In the genomic region with DNA sequence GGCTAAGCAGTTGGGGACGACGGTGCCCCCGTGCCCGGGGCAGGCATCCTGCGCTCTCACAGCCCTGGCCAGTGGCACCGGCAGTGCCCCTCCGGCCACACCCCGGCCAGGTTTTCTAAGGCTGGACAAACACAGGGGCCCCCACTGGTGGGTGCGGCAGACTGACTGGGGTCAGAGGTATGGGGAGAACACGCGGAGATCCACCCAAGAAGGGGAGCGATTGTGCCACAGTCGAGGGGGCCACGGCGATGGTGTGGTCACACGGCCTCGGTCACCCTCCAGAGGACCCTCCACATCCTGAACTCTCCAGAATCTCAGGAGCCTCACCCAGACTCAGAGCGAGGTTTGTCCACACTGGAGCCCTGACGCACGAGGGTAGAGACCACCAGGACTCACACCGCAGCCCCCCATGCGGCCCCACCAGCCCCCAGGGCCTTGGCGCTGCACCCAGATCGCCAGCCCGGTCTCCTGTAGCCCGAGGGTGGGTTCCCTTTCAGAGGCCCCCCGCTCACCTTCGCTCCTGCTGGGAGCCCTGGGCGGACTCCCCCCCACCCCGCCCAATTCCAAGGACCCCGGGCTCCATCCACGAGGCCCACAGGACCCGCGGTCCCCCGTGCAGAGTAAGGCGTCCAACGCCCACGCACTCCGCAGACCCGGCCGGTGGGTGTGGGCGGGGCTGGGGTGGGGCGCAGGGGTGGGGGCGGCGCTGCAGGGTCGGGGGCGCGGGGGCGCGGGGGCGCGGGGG, we compare ENCODE assay signal across 11 cellular contexts. TPM values are rescaled to one million over a fixed set of nuclear protein-coding genes. Genes with fewer than 3 reads are reported as not detected.
DNase-seq lines count a peak whose midpoint lies in the region; ATAC-seq and TF ChIP-seq lines count a peak whose summit lies in the region.
"Had no signal": no experiment of that assay in that cellular context is flagged by ENCODE, and none has a peak within 500 bp of the region (broad histone marks: within the 10 kb centered on the region; RNA-seq: fewer than 3 reads in every experiment).

No MANE protein-coding gene starts in this region.

- CTCF ChIA-PET in CD8-positive, alpha-beta memory T cell (lab: Charles Lee): interaction anchor here (1.0 to 2.0 kb wide), 6 partner anchors 9 to 146 kb away, joined by 3 to 8 read pairs (median 4); no protein-coding TSS in a partner anchor

- 46 to 80% (median 80%) methylated on average over 23 to 52 of the region's 52 CpGs for WGBS in ovary, 3 donors

- peak; percentile 8 for ATAC-seq in HG02763 (IDR thresholded peaks at IDR 0.05; ENCODE audit: unreplicated experiment)

- peak overlapping the region; percentile 48 for H3K27ac ChIP-seq in CD8-positive, alpha-beta memory T cell (ENCODE audit: low read depth, low read length)
- peak overlapping the region; percentile 36 for H3K27ac ChIP-seq in duodenal mucosa (ENCODE audit: low read depth, low read length)
- H3K27ac ChIP-seq in ovary: peak overlapping the region in 1 of 2 donors; percentile 57

- no peaks in the 10 kb centered on the region for H3K27me3 ChIP-seq in CD8-positive, alpha-beta memory T cell (ENCODE audit: insufficient read depth, low read length, poor library complexity, severe bottlenecking)
- H3K27me3 ChIP-seq in duodenal mucosa (ENCODE audit: control insufficient read depth in 1 of 2, insufficient read depth in 2 of 2, low read length in 2 of 2): no peaks in the 10 kb centered on the region
- H3K27me3 ChIP-seq in ovary: no peaks in the 10 kb centered on the region

- peaks cover 23% of the 10 kb centered on the region for H3K4me1 ChIP-seq in CD8-positive, alpha-beta memory T cell (ENCODE audit: insufficient read depth, low read length)
- H3K4me1 ChIP-seq in duodenal mucosa (ENCODE audit: control insufficient read depth in 1 of 2, insufficient read depth in 2 of 2, low read length in 2 of 2) (peaks cover 9 to 18% of the 10 kb centered on the region in 2 donors), ovary (ENCODE audit: insufficient read depth) (peaks cover 2% of the 10 kb centered on the region)

- POLR2A ChIA-PET in CD8-positive, alpha-beta memory T cell (lab: Charles Lee): interaction anchor here (0.9 to 1.9 kb wide), 6 partner anchors 13 to 109 kb away, joined by 3 to 15 read pairs (median 9); a partner anchor contains a TSS

- no peak for TF ChIP-seq EP300 in ovary (IDR thresholded peaks at IDR 0.05)

- H3K27ac Mint-ChIP-seq in CD8-positive, alpha-beta memory T cell: peak overlapping the region; percentile 84 to 99 (median 94)
- H3K27ac Mint-ChIP-seq: HFFc6 had no signal

- intact Hi-C loops in ovary (cut with DNase I): no loop called here

- H3K9ac ChIP-seq in duodenal mucosa (ENCODE audit: low read depth in 1 of 2, low read length in 2 of 2): no peak overlapping the region

- H3K9me3 ChIP-seq in CD8-positive, alpha-beta memory T cell (ENCODE audit: low read length): no peaks in the 10 kb centered on the region
- no peaks in the 10 kb centered on the region for H3K9me3 ChIP-seq in duodenal mucosa (ENCODE audit: control insufficient read depth in 1 of 2, low read length in 2 of 2)
- H3K9me3 ChIP-seq in ovary: no peaks in the 10 kb centered on the region

- no peaks in the 10 kb centered on the region for H3K36me3 Mint-ChIP-seq in CD8-positive, alpha-beta memory T cell

- H3K27me3 Mint-ChIP-seq in CD8-positive, alpha-beta memory T cell: no peaks in the 10 kb centered on the region

- peak overlapping the region; percentile 79 to 91 (median 85) for H3K4me3 Mint-ChIP-seq in CD8-positive, alpha-beta memory T cell

- peak in 1 of 5 donors; percentile 49 for DNase-seq in CD8-positive, alpha-beta memory T cell
- peak in 1 of 5 donors; percentile 35 for DNase-seq in ovary
- no peak for DNase-seq in HuH-7 (ENCODE audit: low spot score)
- no peak for DNase-seq in superior temporal gyrus (ENCODE audit: extremely low spot score)
- no peak for DNase-seq in NCI-H82 treated with DMSO at 0.1 percent for 48 hours (lab: John Stamatoyannopoulos, UW; ENCODE audit: unreplicated experiment)
- DNase-seq in activated CD4-positive, alpha-beta T cell treated with anti-CD3 and anti-CD28 coated beads, Interleukin-2, amount 50 U/mL, for 4 hours: no peak

- no peaks in the 10 kb centered on the region for H3K36me3 ChIP-seq in CD8-positive, alpha-beta memory T cell (ENCODE audit: insufficient read depth, low read length)
- H3K36me3 ChIP-seq in duodenal mucosa (ENCODE audit: control insufficient read depth in 1 of 2, insufficient read depth in 2 of 2, low read length in 2 of 2) (no peaks in the 10 kb centered on the region), ovary (no peaks in the 10 kb centered on the region)

- H3K4me1 Mint-ChIP-seq in CD8-positive, alpha-beta memory T cell: peaks cover 36 to 52% (median 45%) of the 10 kb centered on the region in 3 donors

- peaks cover 0 to 2% (median 0%) of the 10 kb centered on the region in 5 donors for H3K9me3 Mint-ChIP-seq in CD8-positive, alpha-beta memory T cell
- H3K9me3 Mint-ChIP-seq: HFFc6 had no signal

- no peak for TF ChIP-seq POLR2A in ovary (IDR thresholded peaks at IDR 0.05)

- TF ChIP-seq CTCF in ovary (IDR thresholded peaks at IDR 0.05): no peak

- peak overlapping the region; percentile 41 for H3K4me3 ChIP-seq in CD8-positive, alpha-beta memory T cell (ENCODE audit: low read length)
- H3K4me3 ChIP-seq in duodenal mucosa (ENCODE audit: low read depth in 1 of 2, low read length in 2 of 2) (peak overlapping the region; percentile 50 to 58), ovary (peak overlapping the region; percentile 33)

RNA-seq across cellular contexts. Expression of a gene that starts 15.2 kb away (rescaled TPM):
- 10 to 100 TPM; 34.3 to 39.3 TPM for total RNA-seq in CD8-positive, alpha-beta memory T cell
- polyA plus RNA-seq in CD8-positive, alpha-beta memory T cell: 41.8 TPM
- total RNA-seq in ovary: under 1 TPM in 6 of 7 donors, not detected in 1; 0.13 to 0.57 (median 0.29) TPM
- polyA plus RNA-seq in ovary: under 1 TPM in 1 of 2 donors, not detected in 1; 0.17 TPM
- total RNA-seq: HFFc6, NCI-H460, pulmonary artery endothelial cell had no signal

RNA-seq across cellular contexts. Expression of a gene that starts 26.0 kb away (rescaled TPM):
- total RNA-seq in CD8-positive, alpha-beta memory T cell: under 1 TPM; 0.11 to 0.18 TPM
- 0.23 TPM for polyA plus RNA-seq in CD8-positive, alpha-beta memory T cell
- under 1 TPM in 1 of 7 donors, not detected in 6; 0.10 TPM for total RNA-seq in ovary
- not detected for polyA plus RNA-seq in ovary
- total RNA-seq: HFFc6, NCI-H460, pulmonary artery endothelial cell had no signal

RNA-seq across cellular contexts. Expression of a gene that starts 34.5 kb away (rescaled TPM):
- total RNA-seq in CD8-positive, alpha-beta memory T cell: not detected
- polyA plus RNA-seq in CD8-positive, alpha-beta memory T cell: not detected
- total RNA-seq in ovary: 1 to 10 TPM in 3 of 7 donors, under 1 TPM in 3, not detected in 1; 0.68 to 7.2 (median 0.96) TPM
- polyA plus RNA-seq in ovary: under 1 TPM in 1 of 2 donors, not detected in 1; 0.23 TPM
- total RNA-seq: pulmonary artery endothelial cell had no signal

Comparison
In these comparisons a context has a peak if more than half of its experiments do, and no peak if none do; other contexts are left out.
1. RNA of a gene that starts 15.2 kb away (total RNA-seq): 34.3 to 39.3 TPM in CD8-positive, alpha-beta memory T cell; 0.13 to 0.57 TPM in ovary; every median in the first group is over 10 times any median in the second.
2. Peak in every context shown above with its lines, with median percentiles within 50 percentile points of each other: H3K4me3 ChIP-seq.